23 cellular contexts compared by ENCODE assay signal in genomic region chr7:34659676-34660075, GRCh38. TPM values are rescaled to one million over a fixed set of nuclear protein-coding genes. Genes with fewer than 3 reads are reported as not detected.
A peak's percentile ranks its signal among the peaks of the same experiment; 100 is the strongest.
DNase-seq lines count a peak whose midpoint lies in the region; ATAC-seq and TF ChIP-seq lines count a peak whose summit lies in the region.
"Had no signal": no experiment of that assay in that cellular context is flagged by ENCODE, and none has a peak within 500 bp of the region (broad histone marks: within the 10 kb centered on the region; RNA-seq: fewer than 3 reads in every experiment).

No MANE protein-coding gene starts in this region.

- no peaks in the 10 kb centered on the region for H3K4me1 ChIP-seq in right atrium auricular region
- peaks cover 30% of the 10 kb centered on the region for H3K4me1 ChIP-seq in neuron (ENCODE audit: insufficient read depth, low read length)
- H3K4me1 ChIP-seq: A549; BE2C; BLaER1 treated with 17β-estradiol and CSF1 and Interleukin-3, amounts not matched to agents 10 nM and 100 nM had no signal

- H3K9me3 ChIP-seq in right atrium auricular region (no peaks in the 10 kb centered on the region), neuron (ENCODE audit: low read length) (no peaks in the 10 kb centered on the region), MG63 (no peaks in the 10 kb centered on the region)
- H3K9me3 ChIP-seq: A549; BE2C; BLaER1 treated with 17β-estradiol and CSF1 and Interleukin-3, amounts not matched to agents 10 nM and 100 nM; HAP-1 had no signal

- H3K27me3 ChIP-seq in right atrium auricular region, result no peaks in the 10 kb centered on the region
- H3K27me3 ChIP-seq in neuron (ENCODE audit: insufficient read depth, low read length), result peaks cover 4% of the 10 kb centered on the region
- H3K27me3 ChIP-seq in MG63, result no peaks in the 10 kb centered on the region; the same call in 1 of the 2 replicates
- H3K27me3 ChIP-seq: BLaER1 treated with 17β-estradiol and CSF1 and Interleukin-3, amounts not matched to agents 10 nM and 100 nM had no signal

- H3K36me3 ChIP-seq in right atrium auricular region, result no peaks in the 10 kb centered on the region
- no peaks in the 10 kb centered on the region for H3K36me3 ChIP-seq in neuron (ENCODE audit: insufficient read depth, low read length)
- H3K36me3 ChIP-seq in MG63, result no peaks in the 10 kb centered on the region
- H3K36me3 ChIP-seq: BE2C; BLaER1 treated with 17β-estradiol and CSF1 and Interleukin-3, amounts not matched to agents 10 nM and 100 nM; HAP-1 had no signal

- ATAC-seq in Right ventricle myocardium inferior (peak; percentile 37), left ventricle myocardium superior (peak; percentile 58), left cardiac atrium (no peak)
- ATAC-seq: A549, GM12878 had no signal

- DNase-seq in Right ventricle myocardium inferior (ENCODE audit: missing footprints) (no peak), right atrium auricular region (ENCODE audit: low spot score) (no peak), left ventricle myocardium superior (no peak), left cardiac atrium (no peak), 8988T (no peak), MG63 (no peak)
- DNase-seq: ACHN; AML-193; BE2C; CD4-positive, alpha-beta T cell; CD8-positive, alpha-beta memory T cell; DMS 273 treated with DMSO at 0.1 percent for 48 hours; DMS79; EL; GDM1; GM23248; HFFc6 had no signal

- no peak for TF ChIP-seq CTCF in right atrium auricular region (IDR thresholded peaks at IDR 0.05)

- intact Hi-C loops in Right ventricle myocardium inferior (cut with DNase I) (no loop called here), left ventricle myocardium superior (cut with micrococcal nuclease) (no loop called here), left cardiac atrium (cut with DNase I) (no loop called here)

- H3K4me3 ChIP-seq in right atrium auricular region (no peak overlapping the region), neuron (ENCODE audit: low read length) (no peak overlapping the region), MG63 (no peak overlapping the region)
- H3K4me3 ChIP-seq: A549; BLaER1 treated with 17β-estradiol and CSF1 and Interleukin-3, amounts not matched to agents 10 nM and 100 nM; GM12878; GM23248; HAP-1 had no signal

- peak overlapping the region; percentile 23 for H2AFZ ChIP-seq in neuron (ENCODE audit: low read depth, low read length)
- H2AFZ ChIP-seq: GM23248 had no signal

- no peak overlapping the region for H3K27ac ChIP-seq in right atrium auricular region
- H3K27ac ChIP-seq: 22Rv1; A549; BLaER1 treated with 17β-estradiol and CSF1 and Interleukin-3, amounts not matched to agents 10 nM and 100 nM; GM23248 had no signal

RNA-seq across cellular contexts. Expression of gene NPSR1, which starts 1.7 kb away (rescaled TPM):
- total RNA-seq in Right ventricle myocardium inferior, result not detected
- not detected for total RNA-seq in right atrium auricular region
- total RNA-seq in left ventricle myocardium superior, result not detected
- not detected for total RNA-seq in left cardiac atrium
- total RNA-seq in MG63 (2014; rRNA removed; shearing (Covaris generic); ENCODE audit: low replicate concordance), result not detected in 2 replicates
- total RNA-seq: CD4-positive, alpha-beta T cell; CD8-positive, alpha-beta memory T cell; GM12878; GM23248; HFFc6 had no signal

Comparison
In these comparisons a context has a peak if more than half of its experiments do, and no peak if none do; other contexts are left out.
1. ATAC-seq: peak in Right ventricle myocardium inferior (single experiment) and left ventricle myocardium superior (single experiment); none in left cardiac atrium (0 of 2).